Comparison of ENCODE assay signal across 20 cellular contexts in the genomic region with DNA sequence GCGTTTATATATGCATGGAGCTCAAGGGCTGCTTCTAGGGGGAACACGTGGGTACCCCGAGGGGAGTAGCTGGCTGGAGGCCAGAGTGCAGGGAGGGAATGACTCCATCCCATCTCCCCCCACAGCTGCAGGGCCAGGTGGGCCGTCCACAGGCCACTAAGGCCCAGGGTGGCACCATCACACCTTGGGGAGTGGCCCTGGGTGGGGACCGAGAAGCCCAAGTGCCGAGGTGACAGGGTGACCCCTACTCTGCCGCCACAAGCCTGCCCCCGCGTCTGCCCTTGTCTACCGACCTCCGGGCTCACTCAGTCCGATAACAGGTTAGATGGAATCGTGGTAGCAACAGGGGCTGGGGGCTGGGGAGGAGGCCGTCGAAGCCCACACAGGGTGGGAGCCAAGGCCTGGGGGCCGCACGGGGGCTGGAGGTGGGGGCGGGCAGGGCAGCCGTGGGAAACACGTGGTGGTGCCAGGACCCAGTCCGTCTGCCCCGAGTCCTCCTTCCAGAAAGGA.
DNase-seq lines count a peak whose midpoint lies in the region; ATAC-seq and TF ChIP-seq lines count a peak whose summit lies in the region.
"Had no signal": no experiment of that assay in that cellular context is flagged by ENCODE, and none has a peak within 500 bp of the region (broad histone marks: within the 10 kb centered on the region; RNA-seq: fewer than 3 reads in every experiment).

No MANE protein-coding gene starts in this region.

- H3K9me3 Mint-ChIP-seq in activated B cell treated with CpG ODN at 0.5 μM for 24 hours = no peaks in the 10 kb centered on the region
- H3K9me3 Mint-ChIP-seq: immature natural killer cell had no signal

- TF ChIP-seq POLR2A in sigmoid colon (IDR thresholded peaks at IDR 0.05) = no peak

- no peak for ATAC-seq in activated B cell treated with CpG ODN at 0.5 μM for 24 hours (ENCODE audit: low read depth)
- no peak for ATAC-seq in left colon
- no peak for ATAC-seq in HG02763 (IDR thresholded peaks at IDR 0.05; ENCODE audit: unreplicated experiment)
- ATAC-seq in GM18868 (IDR thresholded peaks at IDR 0.05; ENCODE audit: unreplicated experiment) = no peak
- ATAC-seq: heart right ventricle had no signal

- H3K27me3 Mint-ChIP-seq in activated B cell treated with CpG ODN at 0.5 μM for 24 hours = no peaks in the 10 kb centered on the region

- CTCF ChIA-PET in activated B cell treated with CpG ODN at 0.5 μM for 24 hours (lab: Charles Lee) = no interaction called here

- no peaks in the 10 kb centered on the region for H3K9me3 ChIP-seq in sigmoid colon
- H3K9me3 ChIP-seq: HAP-1, heart right ventricle, uterus had no signal

- TF ChIP-seq CTCF in activated B cell treated with CpG ODN at 0.5 μM for 24 hours (IDR thresholded peaks at IDR 0.05) = no peak
- TF ChIP-seq CTCF in sigmoid colon (IDR thresholded peaks at IDR 0.05) = no peak

- H3K4me1 ChIP-seq in sigmoid colon = no peaks in the 10 kb centered on the region
- H3K4me1 ChIP-seq: HAP-1, parathyroid adenoma, uterus had no signal

- no peaks in the 10 kb centered on the region for H3K4me1 Mint-ChIP-seq in activated B cell treated with CpG ODN at 0.5 μM for 24 hours
- H3K4me1 Mint-ChIP-seq: immature natural killer cell had no signal

- no peaks in the 10 kb centered on the region for H3K27me3 ChIP-seq in sigmoid colon
- H3K27me3 ChIP-seq: heart right ventricle, uterus had no signal

- no peak overlapping the region for H3K4me3 ChIP-seq in sigmoid colon
- H3K4me3 ChIP-seq: HAP-1, heart right ventricle, lung, smooth muscle cell, uterus had no signal

- peaks cover 17% of the 10 kb centered on the region for H3K36me3 Mint-ChIP-seq in activated B cell treated with CpG ODN at 0.5 μM for 24 hours (ENCODE audit: low read depth)
- H3K36me3 Mint-ChIP-seq: immature natural killer cell had no signal

- H3K36me3 ChIP-seq in sigmoid colon = no peaks in the 10 kb centered on the region
- H3K36me3 ChIP-seq: HAP-1, uterus had no signal

- DNase-seq in activated CD8-positive, alpha-beta memory T cell treated with anti-CD3 and anti-CD28 coated beads, Interleukin-2, amount 50 U/mL, for 4 hours = peak; percentile 9
- DNase-seq in activated CD8-positive, alpha-beta memory T cell treated with anti-CD3 and anti-CD28 coated beads, Interleukin-2, amount 50 U/mL, for 48 hours = no peak
- DNase-seq in activated B cell treated with CpG ODN at 0.5 μM for 24 hours (peak; percentile 9), left colon (peak; percentile 5 to 18), sigmoid colon (peak; percentile 48), KBM-7 (no peak)
- DNase-seq: Calu3, dermis blood vessel endothelial cell, immature natural killer cell, NCI-H524 treated with DMSO at 0.1 percent for 48 hours, RPMI8226, T1000 had no signal

- 87 to 91% methylated on average over 22 of the region's 22 CpGs for WGBS in sigmoid colon, 2 donors

- no peak for TF ChIP-seq EP300 in sigmoid colon (IDR thresholded peaks at IDR 0.05)

- no peak overlapping the region for H3K27ac ChIP-seq in sigmoid colon
- H3K27ac ChIP-seq: heart right ventricle, parathyroid adenoma, uterus had no signal

- intact Hi-C loops in activated B cell treated with CpG ODN at 0.5 μM for 24 hours (cut with micrococcal nuclease) = no loop called here
- intact Hi-C loops in left colon (cut with DNase I, micrococcal nuclease) = no loop called here
- intact Hi-C loops in sigmoid colon (cut with DNase I) = loop anchor here (10.0 kb wide), 1 partner anchor 229 kb away; no protein-coding TSS in a partner anchor

- POLR2A ChIA-PET in activated B cell treated with CpG ODN at 0.5 μM for 24 hours (lab: Charles Lee) = no interaction called here

- H3K4me3 Mint-ChIP-seq in activated B cell treated with CpG ODN at 0.5 μM for 24 hours = no peak overlapping the region
- H3K4me3 Mint-ChIP-seq: immature natural killer cell had no signal

- in situ Hi-C loops in KBM-7 (cut with MboI; ENCODE audit: low pct_unique_long_range_greater_than_20kb, low sequenced_read_pairs) = no loop called here

- no peak overlapping the region for H3K27ac Mint-ChIP-seq in activated B cell treated with CpG ODN at 0.5 μM for 24 hours
- H3K27ac Mint-ChIP-seq: immature natural killer cell had no signal

Comparison
In these comparisons a context has a peak if more than half of its experiments do, and no peak if none do; other contexts are left out.
1. DNase-seq: peak in activated CD8-positive, alpha-beta memory T cell treated with anti-CD3 and anti-CD28 coated beads, Interleukin-2, amount 50 U/mL, for 4 hours (single experiment), activated B cell treated with CpG ODN at 0.5 μM for 24 hours (single experiment), left colon (2 of 2) and sigmoid colon (single experiment); none in activated CD8-positive, alpha-beta memory T cell treated with anti-CD3 and anti-CD28 coated beads, Interleukin-2, amount 50 U/mL, for 48 hours (single experiment) and KBM-7 (single experiment).